In the genomic region with DNA sequence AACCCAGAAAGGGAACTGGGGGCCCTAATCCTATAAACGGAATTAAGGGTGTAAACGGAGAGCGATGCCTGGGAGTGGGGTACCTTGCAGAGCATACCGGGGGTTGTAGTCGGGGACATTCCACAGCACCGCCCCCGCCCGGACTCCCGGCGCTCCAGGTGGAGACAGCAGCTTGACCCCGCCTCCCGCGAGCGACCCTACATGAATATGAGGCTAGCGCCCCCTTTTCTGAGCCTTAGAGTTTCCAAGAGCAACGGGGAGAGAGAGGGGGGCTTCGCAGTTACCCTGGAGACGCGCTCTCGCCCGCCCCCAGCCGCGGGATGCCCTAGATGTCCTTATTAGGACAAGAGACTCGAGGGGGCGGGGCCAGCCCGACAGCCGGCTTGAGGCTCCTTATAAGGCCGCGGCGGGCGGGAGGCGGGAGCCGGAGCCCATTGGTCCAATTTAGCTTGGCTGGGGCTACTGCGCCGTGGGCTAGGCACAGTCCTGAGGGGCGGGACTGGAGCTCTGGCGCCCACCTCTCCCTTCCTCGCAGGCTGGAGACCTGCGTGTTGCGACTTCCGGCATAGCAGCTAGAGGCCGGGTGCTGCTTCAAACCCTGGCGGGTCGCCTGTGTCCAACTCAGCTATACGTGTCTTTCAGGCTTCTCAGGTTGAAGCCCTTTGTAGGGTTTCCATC, we compare ENCODE assay signal across 1 cellular context.
TF ChIP-seq lines count a peak whose summit lies in the region.

No MANE protein-coding gene starts in this region.

TF ChIP-seq in SK-N-SH, 30 proteins besides CTCF, POLR2A, EP300 and RAD21 (continued from another document):
- TF ChIP-seq, protein P1, sequence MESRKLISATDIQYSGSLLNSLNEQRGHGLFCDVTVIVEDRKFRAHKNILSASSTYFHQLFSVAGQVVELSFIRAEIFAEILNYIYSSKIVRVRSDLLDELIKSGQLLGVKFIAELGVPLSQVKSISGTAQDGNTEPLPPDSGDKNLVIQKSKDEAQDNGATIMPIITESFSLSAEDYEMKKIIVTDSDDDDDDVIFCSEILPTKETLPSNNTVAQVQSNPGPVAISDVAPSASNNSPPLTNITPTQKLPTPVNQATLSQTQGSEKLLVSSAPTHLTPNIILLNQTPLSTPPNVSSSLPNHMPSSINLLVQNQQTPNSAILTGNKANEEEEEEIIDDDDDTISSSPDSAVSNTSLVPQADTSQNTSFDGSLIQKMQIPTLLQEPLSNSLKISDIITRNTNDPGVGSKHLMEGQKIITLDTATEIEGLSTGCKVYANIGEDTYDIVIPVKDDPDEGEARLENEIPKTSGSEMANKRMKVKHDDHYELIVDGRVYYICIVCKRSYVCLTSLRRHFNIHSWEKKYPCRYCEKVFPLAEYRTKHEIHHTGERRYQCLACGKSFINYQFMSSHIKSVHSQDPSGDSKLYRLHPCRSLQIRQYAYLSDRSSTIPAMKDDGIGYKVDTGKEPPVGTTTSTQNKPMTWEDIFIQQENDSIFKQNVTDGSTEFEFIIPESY (IDR thresholded peaks at IDR 0.05; ENCODE audit: borderline replicate concordance, low read depth): no peak
- TF ChIP-seq RXRA (IDR thresholded peaks at IDR 0.05; ENCODE audit: borderline replicate concordance, low read depth): no peak
- TF ChIP-seq POLR2AphosphoS5 (IDR thresholded peaks at IDR 0.05; ENCODE audit: low read depth, low read length): peak; percentile 74
- peak; percentile 83 for TF ChIP-seq TAF1 (IDR thresholded peaks at IDR 0.05; ENCODE audit: borderline replicate concordance, low read depth, low read length)
- peak; percentile 25 for TF ChIP-seq MXI1 (IDR thresholded peaks at IDR 0.05; ENCODE audit: low read depth, low read length)
- TF ChIP-seq, protein P2, sequence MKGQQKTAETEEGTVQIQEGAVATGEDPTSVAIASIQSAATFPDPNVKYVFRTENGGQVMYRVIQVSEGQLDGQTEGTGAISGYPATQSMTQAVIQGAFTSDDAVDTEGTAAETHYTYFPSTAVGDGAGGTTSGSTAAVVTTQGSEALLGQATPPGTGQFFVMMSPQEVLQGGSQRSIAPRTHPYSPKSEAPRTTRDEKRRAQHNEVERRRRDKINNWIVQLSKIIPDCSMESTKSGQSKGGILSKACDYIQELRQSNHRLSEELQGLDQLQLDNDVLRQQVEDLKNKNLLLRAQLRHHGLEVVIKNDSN (IDR thresholded peaks at IDR 0.05; ENCODE audit: borderline replicate concordance, low read depth): no peak
- no peak for TF ChIP-seq TCF12 (IDR thresholded peaks at IDR 0.05)
- no peak for TF ChIP-seq CHD2 (IDR thresholded peaks at IDR 0.05; ENCODE audit: low read length, partially characterized antibody)
- no peak for TF ChIP-seq FOXJ3 (CRISPR knock-in tag; IDR thresholded peaks at IDR 0.05)
- TF ChIP-seq TEAD4 (IDR thresholded peaks at IDR 0.05; ENCODE audit: borderline replicate concordance, insufficient read depth): no peak
- no peak for TF ChIP-seq SIN3A (IDR thresholded peaks at IDR 0.05; ENCODE audit: borderline replicate concordance, low read depth, low read length)
- TF ChIP-seq SMC3 (IDR thresholded peaks at IDR 0.05; ENCODE audit: low read depth, low read length): no peak
- TF ChIP-seq, protein P3, sequence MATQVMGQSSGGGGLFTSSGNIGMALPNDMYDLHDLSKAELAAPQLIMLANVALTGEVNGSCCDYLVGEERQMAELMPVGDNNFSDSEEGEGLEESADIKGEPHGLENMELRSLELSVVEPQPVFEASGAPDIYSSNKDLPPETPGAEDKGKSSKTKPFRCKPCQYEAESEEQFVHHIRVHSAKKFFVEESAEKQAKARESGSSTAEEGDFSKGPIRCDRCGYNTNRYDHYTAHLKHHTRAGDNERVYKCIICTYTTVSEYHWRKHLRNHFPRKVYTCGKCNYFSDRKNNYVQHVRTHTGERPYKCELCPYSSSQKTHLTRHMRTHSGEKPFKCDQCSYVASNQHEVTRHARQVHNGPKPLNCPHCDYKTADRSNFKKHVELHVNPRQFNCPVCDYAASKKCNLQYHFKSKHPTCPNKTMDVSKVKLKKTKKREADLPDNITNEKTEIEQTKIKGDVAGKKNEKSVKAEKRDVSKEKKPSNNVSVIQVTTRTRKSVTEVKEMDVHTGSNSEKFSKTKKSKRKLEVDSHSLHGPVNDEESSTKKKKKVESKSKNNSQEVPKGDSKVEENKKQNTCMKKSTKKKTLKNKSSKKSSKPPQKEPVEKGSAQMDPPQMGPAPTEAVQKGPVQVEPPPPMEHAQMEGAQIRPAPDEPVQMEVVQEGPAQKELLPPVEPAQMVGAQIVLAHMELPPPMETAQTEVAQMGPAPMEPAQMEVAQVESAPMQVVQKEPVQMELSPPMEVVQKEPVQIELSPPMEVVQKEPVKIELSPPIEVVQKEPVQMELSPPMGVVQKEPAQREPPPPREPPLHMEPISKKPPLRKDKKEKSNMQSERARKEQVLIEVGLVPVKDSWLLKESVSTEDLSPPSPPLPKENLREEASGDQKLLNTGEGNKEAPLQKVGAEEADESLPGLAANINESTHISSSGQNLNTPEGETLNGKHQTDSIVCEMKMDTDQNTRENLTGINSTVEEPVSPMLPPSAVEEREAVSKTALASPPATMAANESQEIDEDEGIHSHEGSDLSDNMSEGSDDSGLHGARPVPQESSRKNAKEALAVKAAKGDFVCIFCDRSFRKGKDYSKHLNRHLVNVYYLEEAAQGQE (IDR thresholded peaks at IDR 0.05; ENCODE audit: low read depth, low read length): peak; percentile 16; the same call in 1 of the 2 replicates
- no peak for TF ChIP-seq JUND (IDR thresholded peaks at IDR 0.05)
- no peak for TF ChIP-seq MEF2A (IDR thresholded peaks at IDR 0.05; ENCODE audit: borderline replicate concordance, low read depth)
- TF ChIP-seq EZH2phosphoT487 (IDR thresholded peaks at IDR 0.05; ENCODE audit: borderline replicate concordance, low read depth): no peak
- TF ChIP-seq, protein P4, sequence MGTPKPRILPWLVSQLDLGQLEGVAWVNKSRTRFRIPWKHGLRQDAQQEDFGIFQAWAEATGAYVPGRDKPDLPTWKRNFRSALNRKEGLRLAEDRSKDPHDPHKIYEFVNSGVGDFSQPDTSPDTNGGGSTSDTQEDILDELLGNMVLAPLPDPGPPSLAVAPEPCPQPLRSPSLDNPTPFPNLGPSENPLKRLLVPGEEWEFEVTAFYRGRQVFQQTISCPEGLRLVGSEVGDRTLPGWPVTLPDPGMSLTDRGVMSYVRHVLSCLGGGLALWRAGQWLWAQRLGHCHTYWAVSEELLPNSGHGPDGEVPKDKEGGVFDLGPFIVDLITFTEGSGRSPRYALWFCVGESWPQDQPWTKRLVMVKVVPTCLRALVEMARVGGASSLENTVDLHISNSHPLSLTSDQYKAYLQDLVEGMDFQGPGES (IDR thresholded peaks at IDR 0.05; ENCODE audit: low read depth, low read length): no peak
